Comparison of ENCODE assay signal across 8 cellular contexts in genomic region chr5:172881691-172882370, GRCh38. TPM values are rescaled to one million over a fixed set of nuclear protein-coding genes. Genes with fewer than 3 reads are reported as not detected.
DNase-seq lines count a peak whose midpoint lies in the region; ATAC-seq and TF ChIP-seq lines count a peak whose summit lies in the region.

No MANE protein-coding gene starts in this region.

- ATAC-seq in GM19025 (IDR thresholded peaks at IDR 0.05; ENCODE audit: low read depth, unreplicated experiment) (peak; percentile 81), HG03280 (IDR thresholded peaks at IDR 0.05; ENCODE audit: unreplicated experiment) (peak; percentile 80), naive B cell (ENCODE audit: low read depth in 2 of 2) (peak; percentile 43 to 46)

- peaks cover 90% of the 10 kb centered on the region for H3K79me2 ChIP-seq in ACC112 (ENCODE audit: control insufficient read depth, insufficient read depth, low read length, unreplicated experiment)

- no peaks in the 10 kb centered on the region for H3K9me3 ChIP-seq in adrenal gland (replicated peaks in 1 of 3)

- no peak for TF ChIP-seq CTCF in adrenal gland (IDR thresholded peaks at IDR 0.05)

- peak in 1 of 2 donors; percentile 71 for TF ChIP-seq POLR2A in adrenal gland (IDR thresholded peaks at IDR 0.05)

- peaks cover 32 to 64% (median 43%) of the 10 kb centered on the region in 3 donors for H3K4me1 Mint-ChIP-seq in naive B cell

- 48 to 69% (median 62%) methylated on average over 8 of the region's 8 CpGs for WGBS in adrenal gland, 4 donors

- H3K4me1 ChIP-seq in ACC112 (ENCODE audit: control insufficient read depth, insufficient read depth, low read length, unreplicated experiment) (peaks cover 51% of the 10 kb centered on the region), adrenal gland (replicated peaks in 1 of 2) (peaks cover 32 to 51% of the 10 kb centered on the region in 2 donors)

- peak overlapping the region in 1 of 8 donors; percentile 37 for H3K4me3 Mint-ChIP-seq in naive B cell

- no peaks in the 10 kb centered on the region for H3K9me3 Mint-ChIP-seq in naive B cell

- H3K4me3 ChIP-seq in ACC112 (ENCODE audit: low read depth, low read length) (no peak overlapping the region), adrenal gland (no peak overlapping the region)

- intact Hi-C loops in adrenal gland (cut with DNase I): no loop called here

- H3K27me3 Mint-ChIP-seq in naive B cell: no peaks in the 10 kb centered on the region

- H3K36me3 ChIP-seq in ACC112 (ENCODE audit: insufficient read depth, low read length) (peaks cover 10% of the 10 kb centered on the region; the same call in 1 of the 2 replicates), adrenal gland (replicated peaks in 1 of 2) (no peaks in the 10 kb centered on the region)

- no peak overlapping the region for H2AFZ ChIP-seq in ACC112 (ENCODE audit: low read length, unreplicated experiment)

- peak overlapping the region; percentile 88 for H3K27ac ChIP-seq in ACC112 (ENCODE audit: low read depth, low read length)
- peak overlapping the region; percentile 45 to 94 (median 81) for H3K27ac ChIP-seq in adrenal gland

- H3K27me3 ChIP-seq in ACC112 (ENCODE audit: insufficient read depth, low read length) (no peaks in the 10 kb centered on the region), adrenal gland (no peaks in the 10 kb centered on the region)

- H3K27ac Mint-ChIP-seq in naive B cell: peak overlapping the region; percentile 27 to 96 (median 86)

- peak; percentile 57 to 88 (median 86) for DNase-seq in adrenal gland
- DNase-seq in naive B cell: no peak
- DNase-seq in NCI-H510A (lab: John Stamatoyannopoulos, UW): no peak
- no peak for DNase-seq in NCI-H1105 (lab: John Stamatoyannopoulos, UW)
- no peak for DNase-seq in GF-D8 (lab: John Stamatoyannopoulos, UW)

- peaks cover 11 to 19% of the 10 kb centered on the region in 2 donors for H3K36me3 Mint-ChIP-seq in naive B cell

RNA-seq across cellular contexts. Expression of gene ERGIC1, which starts 47.8 kb away (rescaled TPM):
- total RNA-seq in adrenal gland: 100 to 1,000 TPM; 108 to 410 (median 254) TPM
- 100 to 1,000 TPM in 2 of 3 donors, 10 to 100 TPM in 1; 71.9 to 450 (median 103) TPM for polyA plus RNA-seq in adrenal gland
- 10 to 100 TPM; 53.2 to 86.1 (median 64.4) TPM for polyA plus RNA-seq in naive B cell (ENCODE audit: low read depth in 6 of 6)

Comparison
In these comparisons a context has a peak if more than half of its experiments do, and no peak if none do; other contexts are left out.
1. DNase-seq: peak in adrenal gland (7 of 7); none in naive B cell (single experiment), NCI-H510A (single experiment), NCI-H1105 (single experiment) and GF-D8 (single experiment).
2. Peak in every context shown above with its lines, with median percentiles within 50 percentile points of each other: ATAC-seq.